Comparison of ENCODE assay signal across 1 cellular context in genomic region chr2:37146062-37146461, GRCh38.
TF ChIP-seq lines count a peak whose summit lies in the region.

No MANE protein-coding gene starts in this region.

TF ChIP-seq in GM12878, 131 proteins besides CTCF, POLR2A, EP300 and RAD21:
- TF ChIP-seq POLR2AphosphoS5 (IDR thresholded peaks at IDR 0.05; ENCODE audit: low read length) (0 out of 2 replicates have a peak, but pooled peaks have one; percentile 21), NR2F1 (conservative IDR thresholded peaks at IDR 0.05) (no peak), NRF1 (conservative IDR thresholded peaks at IDR 0.05; ENCODE audit: low read depth, low read length) (no peak), JUNB (IDR thresholded peaks at IDR 0.05) (no peak), IKZF2 (IDR thresholded peaks at IDR 0.05) (no peak), KLF5 (IDR thresholded peaks at IDR 0.05; ENCODE audit: partially characterized antibody) (no peak)
